1 cellular context compared by ENCODE assay signal in the genomic region with DNA sequence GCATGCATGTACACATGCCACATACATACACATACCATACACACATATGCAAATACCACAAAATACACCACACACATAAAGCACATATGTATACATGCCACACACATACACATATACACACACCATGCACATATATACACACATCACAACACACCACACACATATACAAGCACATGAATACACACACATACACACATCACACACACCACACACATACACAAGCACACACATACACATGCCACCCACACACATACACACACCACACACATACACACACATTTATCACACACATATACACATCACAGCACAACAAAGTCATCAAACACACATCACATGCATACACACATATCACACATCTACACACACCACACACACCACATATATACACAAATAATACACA.
TF ChIP-seq lines count a peak whose summit lies in the region.

No MANE protein-coding gene starts in this region.

TF ChIP-seq in IMR-90, 13 proteins besides CTCF, POLR2A, EP300 and RAD21 (continued from another document):
- no peak for TF ChIP-seq FOS (IDR thresholded peaks at IDR 0.05; ENCODE audit: low read depth, low read length)
- TF ChIP-seq MAFK (IDR thresholded peaks at IDR 0.05; ENCODE audit: low read depth, low read length): no peak
- no peak for TF ChIP-seq BHLHE40 (IDR thresholded peaks at IDR 0.05; ENCODE audit: low read depth, low read length)
- no peak for TF ChIP-seq SMC3 (IDR thresholded peaks at IDR 0.05; ENCODE audit: low read depth, low read length)
- TF ChIP-seq CHD1 (IDR thresholded peaks at IDR 0.05; ENCODE audit: low read depth, low read length): no peak
- no peak for TF ChIP-seq RCOR1 (IDR thresholded peaks at IDR 0.05; ENCODE audit: insufficient replicate concordance, low read length)
